ENCODE assay signal across 15 cellular contexts in the genomic region with DNA sequence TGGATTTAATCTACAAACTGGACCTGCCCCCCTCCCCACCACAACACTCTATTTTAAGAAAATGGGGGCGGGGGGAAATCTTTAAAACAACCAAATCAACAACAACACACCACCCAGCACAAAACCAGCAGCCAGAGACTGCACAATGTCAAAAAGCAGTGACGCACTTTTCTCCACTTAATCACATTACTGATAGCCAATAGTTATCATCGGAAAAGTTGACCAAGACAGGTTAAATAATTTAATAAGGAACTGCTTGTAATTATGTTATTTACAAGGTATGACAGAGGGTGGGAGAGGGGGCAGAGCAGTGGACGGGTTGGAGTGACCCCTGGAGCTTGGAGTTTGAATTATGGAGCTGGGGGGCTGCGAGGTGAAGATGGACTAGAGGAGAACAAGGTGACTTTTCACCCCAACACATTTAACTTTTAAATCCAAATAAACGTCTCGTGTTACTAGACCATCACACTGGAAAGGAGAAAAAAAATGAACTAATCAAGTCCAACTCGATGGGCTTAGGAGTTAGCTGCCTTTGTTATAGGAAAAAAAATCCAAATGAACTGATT. TPM values are rescaled to one million over a fixed set of nuclear protein-coding genes. Genes with fewer than 3 reads are reported as not detected.
DNase-seq lines count a peak whose midpoint lies in the region; TF ChIP-seq lines count a peak whose summit lies in the region.
"Had no signal": no experiment of that assay in that cellular context is flagged by ENCODE, and none has a peak within 500 bp of the region (broad histone marks: within the 10 kb centered on the region; RNA-seq: fewer than 3 reads in every experiment).

No MANE protein-coding gene starts in this region.

- H3K4me3 ChIP-seq in mammary epithelial cell (replicated peaks in 1 of 3; ENCODE audit: insufficient read depth in 1 of 3, low read depth in 2 of 3, low read length in 3 of 3) (no peak overlapping the region), suprapubic skin (peak overlapping the region; percentile 71), ovary (no peak overlapping the region)
- H3K4me3 ChIP-seq: body of pancreas had no signal

- POLR2A ChIA-PET in MCF 10A (lab: Yijun Ruan, JAX): no interaction called here

- in situ Hi-C loops in mammary epithelial cell (cut with MboI; ENCODE audit: low sequenced_read_pairs in 2 of 2): no loop called here

- DNase-seq in MCF 10A (ENCODE audit: unreplicated experiment) (no peak), mammary epithelial cell (no peak), myocyte (ENCODE audit: low read depth) (peak; percentile 58), suprapubic skin (ENCODE audit: low spot score in 2 of 2) (peak in 1 of 2 donors; percentile 13), cerebellar nuclear complex (lab: John Stamatoyannopoulos, UW) (no peak), NCI-H524 (lab: John Stamatoyannopoulos, UW) (no peak), ovary (no peak)
- DNase-seq: activated gamma-delta T cell treated with Interleukin-2 at 50 U/mL for 16 hours; body of pancreas; effector CD4-positive, alpha-beta T cell; midbrain had no signal

- H3K4me2 ChIP-seq in mammary epithelial cell (ENCODE audit: insufficient read depth, low read depth, low read length): no peak overlapping the region

- no peaks in the 10 kb centered on the region for H3K79me2 ChIP-seq in mammary epithelial cell (ENCODE audit: insufficient read depth, low read length)

- H3K9me3 Mint-ChIP-seq in MCF 10A (ENCODE audit: unreplicated experiment) (no peaks in the 10 kb centered on the region), brain (peaks cover 0 to 5% (median 0%) of the 10 kb centered on the region in 5 experiments)
- H3K9me3 Mint-ChIP-seq: stimulated activated memory B cell treated with anti-CD40 and anti-IgM and Interleukin-4, amounts not matched to agents 10 μg/mL and 1 μg/mL and 100 μg/mL, for 72 hours had no signal

- H3K27ac ChIP-seq in mammary epithelial cell (ENCODE audit: insufficient read depth, low read depth, low read length) (no peak overlapping the region), suprapubic skin (no peak overlapping the region), ovary (no peak overlapping the region)
- H3K27ac ChIP-seq: VCaP had no signal

- no TSS peak for BruUV-seq in MCF 10A (replicated peaks; lab: Mats Ljungman, UMichigan)
- BruUV-seq in mammary epithelial cell (replicated peaks; lab: Mats Ljungman, UMichigan): no TSS peak

- H3K27me3 ChIP-seq in mammary epithelial cell (ENCODE audit: insufficient read depth, low read length) (peaks cover 67% of the 10 kb centered on the region), suprapubic skin (peaks cover 98% of the 10 kb centered on the region), ovary (peaks cover 10% of the 10 kb centered on the region)

- TF ChIP-seq POLR2A in suprapubic skin (IDR thresholded peaks at IDR 0.05): no peak
- no peak for TF ChIP-seq POLR2A in ovary (IDR thresholded peaks at IDR 0.05)

- H3K9me3 ChIP-seq in mammary epithelial cell (replicated peaks; ENCODE audit: insufficient read depth, low read length) (peaks cover 9% of the 10 kb centered on the region), suprapubic skin (no peaks in the 10 kb centered on the region), ovary (no peaks in the 10 kb centered on the region)
- H3K9me3 ChIP-seq: body of pancreas had no signal

- H2AFZ ChIP-seq in mammary epithelial cell (ENCODE audit: low read depth, low read length): no peak overlapping the region

- TF ChIP-seq EP300 in suprapubic skin (IDR thresholded peaks at IDR 0.05) (no peak), ovary (IDR thresholded peaks at IDR 0.05) (no peak)

- H3K27ac Mint-ChIP-seq in MCF 10A (ENCODE audit: low read depth, unreplicated experiment) (no peak overlapping the region), brain (peak overlapping the region in 3 of 5 experiments; percentile 71 to 96 (median 76))
- H3K27ac Mint-ChIP-seq: stimulated activated memory B cell treated with anti-CD40 and anti-IgM and Interleukin-4, amounts not matched to agents 10 μg/mL and 1 μg/mL and 100 μg/mL, for 72 hours had no signal

- CTCF ChIA-PET in MCF 10A (lab: Yijun Ruan, JAX) (no interaction called here), mammary epithelial cell (lab: Charles Lee; ENCODE audit: low non-redundant PET) (no interaction called here)

- H3K36me3 ChIP-seq in mammary epithelial cell (ENCODE audit: insufficient read depth, low read length) (no peaks in the 10 kb centered on the region), suprapubic skin (no peaks in the 10 kb centered on the region), ovary (no peaks in the 10 kb centered on the region)

- WGBS in mammary epithelial cell (ENCODE audit: low coverage, missing lambda C conversion rate): 13% methylated on average over 8 of the region's 8 CpGs
- WGBS in suprapubic skin: 27% methylated on average over 8 of the region's 8 CpGs
- WGBS in ovary, 3 donors: 15 to 26% (median 17%) methylated on average over 8 of the region's 8 CpGs

- intact Hi-C loops in MCF 10A (cut with micrococcal nuclease) (no loop called here), mammary epithelial cell (cut with micrococcal nuclease) (no loop called here), ovary (cut with DNase I) (loop anchor here in 2 of 4 donors (10.0 kb wide), 2 partner anchors 497 to 927 kb away; a partner anchor contains a TSS)

- H3K4me1 ChIP-seq in mammary epithelial cell (ENCODE audit: insufficient read depth, low read length) (peaks cover 8% of the 10 kb centered on the region), suprapubic skin (peaks cover 47% of the 10 kb centered on the region), ovary (ENCODE audit: insufficient read depth) (peaks cover 8% of the 10 kb centered on the region)

- H3K36me3 Mint-ChIP-seq in MCF 10A (ENCODE audit: insufficient read depth, unreplicated experiment): peaks cover 7% of the 10 kb centered on the region
- H3K36me3 Mint-ChIP-seq in brain: peaks cover 43% of the 10 kb centered on the region
- H3K36me3 Mint-ChIP-seq: stimulated activated memory B cell treated with anti-CD40 and anti-IgM and Interleukin-4, amounts not matched to agents 10 μg/mL and 1 μg/mL and 100 μg/mL, for 72 hours had no signal

- TF ChIP-seq CTCF in MCF 10A (IDR thresholded peaks at IDR 0.05; ENCODE audit: unreplicated experiment): no peak
- TF ChIP-seq CTCF in mammary epithelial cell (conservative IDR thresholded peaks at IDR 0.05 in 1 of 2, IDR thresholded peaks at IDR 0.05 in 1 of 2; ENCODE audit: extremely low read depth in 1 of 2, insufficient read depth in 1 of 2, low read depth in 1 of 2, low read length in 2 of 2): no peak
- no peak for TF ChIP-seq CTCF in brain (conservative IDR thresholded peaks at IDR 0.05)
- no peak for TF ChIP-seq CTCF in suprapubic skin (IDR thresholded peaks at IDR 0.05)
- TF ChIP-seq CTCF in ovary (IDR thresholded peaks at IDR 0.05): no peak

- H3K4me3 Mint-ChIP-seq in MCF 10A (ENCODE audit: unreplicated experiment) (peak overlapping the region; percentile 47), brain (peak overlapping the region; percentile 29 to 93 (median 82))
- H3K4me3 Mint-ChIP-seq: stimulated activated memory B cell treated with anti-CD40 and anti-IgM and Interleukin-4, amounts not matched to agents 10 μg/mL and 1 μg/mL and 100 μg/mL, for 72 hours had no signal

- no peak overlapping the region for H3K9ac ChIP-seq in mammary epithelial cell (ENCODE audit: insufficient read depth, low read length)

- H3K27me3 Mint-ChIP-seq in MCF 10A (ENCODE audit: insufficient read depth, unreplicated experiment): no peaks in the 10 kb centered on the region
- peaks cover 92% of the 10 kb centered on the region for H3K27me3 Mint-ChIP-seq in brain

- H3K4me1 Mint-ChIP-seq in MCF 10A (ENCODE audit: insufficient read depth, unreplicated experiment): no peaks in the 10 kb centered on the region
- H3K4me1 Mint-ChIP-seq in brain: peaks cover 58% of the 10 kb centered on the region

- no peaks in the 10 kb centered on the region for H4K20me1 ChIP-seq in mammary epithelial cell (ENCODE audit: insufficient read depth, low read length)

- dilution Hi-C loops in mammary epithelial cell (cut with HindIII; ENCODE audit: low sequenced_read_pairs): no loop called here

RNA-seq across cellular contexts. Expression of a gene that starts 2.7 kb away (rescaled TPM):
- total RNA-seq in MCF 10A (2022) (not detected in 2 replicates), mammary epithelial cell (under 1 TPM; under 0.01 to 0.54 TPM), myocyte (21.9 and 32.2 TPM in 2 replicates), suprapubic skin (1 to 10 TPM; 1.4 to 4.2 (median 2.4) TPM), ovary (1 to 10 TPM in 1 of 7 donors, under 1 TPM in 6; 0.15 to 2.6 (median 0.78) TPM)
- polyA plus RNA-seq in mammary epithelial cell (not detected), brain (ENCODE audit: insufficient read depth, low read depth, low replicate concordance) (22.3 TPM), ovary (1 to 10 TPM in 1 of 2 donors, under 1 TPM in 1; 0.79 to 3.6 TPM)
- polyA minus RNA-seq in mammary epithelial cell: not detected
- polyA plus RNA-seq in myocyte (2012): 10.7 TPM
- total RNA-seq: HT-29 had no signal
